In genomic region chr7:105792488-105793370, GRCh38 we compare ENCODE assay signal across 21 cellular contexts.
DNase-seq lines count a peak whose midpoint lies in the region; ATAC-seq, FAIRE-seq and TF ChIP-seq lines count a peak whose summit lies in the region.
"Had no signal": no experiment of that assay in that cellular context is flagged by ENCODE, and none has a peak within 500 bp of the region (broad histone marks: within the 10 kb centered on the region; RNA-seq: fewer than 3 reads in every experiment).

No MANE protein-coding gene starts in this region.

- CTCF ChIA-PET in RWPE1 (lab: Yijun Ruan, JAX), result interaction anchor here (0.7 kb wide), 1 partner anchor 12 kb away, joined by 6 read pairs; no protein-coding TSS in a partner anchor
- CTCF ChIA-PET in endothelial cell of umbilical vein (lab: Charles Lee), result no interaction called here
- CTCF ChIA-PET in activated CD4-positive, alpha-beta memory T cell treated with anti-CD3 and anti-CD28 coated beads, Interleukin-2, amount 10 ng/mL, durations not matched to agents 7 days and 5 days (lab: Charles Lee), result interaction anchor here (1.2 kb wide), 1 partner anchor 31 kb away, joined by 3 read pairs; no protein-coding TSS in a partner anchor

- dilution Hi-C loops in endothelial cell of umbilical vein (cut with MboI; ENCODE audit: extremely low pct_ligation_motif_present, low sequenced_read_pairs), result no loop called here

- H3K9me3 Mint-ChIP-seq in activated CD4-positive, alpha-beta memory T cell treated with anti-CD3 and anti-CD28 coated beads, Interleukin-2, amount 10 ng/mL, durations not matched to agents 7 days and 5 days, result no peaks in the 10 kb centered on the region

- peaks cover 0 to 3% of the 10 kb centered on the region in 2 experiments for H3K36me3 ChIP-seq in endothelial cell of umbilical vein (ENCODE audit: control insufficient read depth in 2 of 2, extremely low read depth in 1 of 2, insufficient read depth in 2 of 2, low read length in 2 of 2)
- no peaks in the 10 kb centered on the region for H3K36me3 ChIP-seq in trophoblast cell (ENCODE audit: control insufficient read depth in 1 of 2, insufficient read depth in 2 of 2, low read length in 2 of 2)
- H3K36me3 ChIP-seq in lower lobe of right lung, result peaks cover 3% of the 10 kb centered on the region

- no peaks in the 10 kb centered on the region for H3K27me3 ChIP-seq in endothelial cell of umbilical vein (ENCODE audit: control insufficient read depth in 2 of 2, insufficient read depth in 2 of 2, low read length in 2 of 2)
- no peaks in the 10 kb centered on the region for H3K27me3 ChIP-seq in trophoblast cell (ENCODE audit: insufficient read depth, low read length)
- H3K27me3 ChIP-seq in lower lobe of right lung (ENCODE audit: low read depth), result no peaks in the 10 kb centered on the region

- peak; percentile 62 for FAIRE-seq in endothelial cell of umbilical vein (lab: Jason Lieb, UNC)
- FAIRE-seq: K562 had no signal

- no peak overlapping the region for H2BK5ac ChIP-seq in trophoblast cell (ENCODE audit: low read depth, low read length, poor library complexity)

- H3K4me1 ChIP-seq in endothelial cell of umbilical vein (ENCODE audit: control insufficient read depth, extremely low read depth, insufficient read depth, low read length) (peaks cover 8% of the 10 kb centered on the region), trophoblast cell (ENCODE audit: control insufficient read depth in 1 of 2, insufficient read depth in 2 of 2, low read length in 2 of 2) (peaks cover 26% of the 10 kb centered on the region in 2 experiments), lower lobe of right lung (no peaks in the 10 kb centered on the region)

- no peaks in the 10 kb centered on the region for H3K27me3 Mint-ChIP-seq in activated CD4-positive, alpha-beta memory T cell treated with anti-CD3 and anti-CD28 coated beads, Interleukin-2, amount 10 ng/mL, durations not matched to agents 7 days and 5 days
- H3K27me3 Mint-ChIP-seq: B cell had no signal

- H2AFZ ChIP-seq in endothelial cell of umbilical vein (ENCODE audit: low read depth, low read length), result no peak overlapping the region
- no peak overlapping the region for H2AFZ ChIP-seq in trophoblast cell (ENCODE audit: insufficient read depth, low read length, poor library complexity)

- no peak for ATAC-seq in lower lobe of right lung
- ATAC-seq in GM18498 (IDR thresholded peaks at IDR 0.05; ENCODE audit: unreplicated experiment), result no peak
- ATAC-seq: HCT116, K562 had no signal

- H3K4me3 ChIP-seq in endothelial cell of umbilical vein (replicated peaks in 1 of 3; ENCODE audit: insufficient read depth in 1 of 3, low read depth in 1 of 3, low read length in 3 of 3) (no peak overlapping the region), trophoblast cell (ENCODE audit: low read depth, low read length) (no peak overlapping the region), lower lobe of right lung (no peak overlapping the region)
- H3K4me3 ChIP-seq: K562 had no signal

- no peak overlapping the region for H3K4ac ChIP-seq in trophoblast cell (ENCODE audit: low read depth, low read length)

- no peaks in the 10 kb centered on the region for H3K9me1 ChIP-seq in endothelial cell of umbilical vein (replicated peaks; ENCODE audit: control insufficient read depth, extremely low read depth, insufficient read depth, low read length)

- no peak overlapping the region for H3K4me2 ChIP-seq in endothelial cell of umbilical vein (ENCODE audit: insufficient read depth, low read length)
- H3K4me2 ChIP-seq in trophoblast cell (ENCODE audit: low read length), result no peak overlapping the region
- H3K4me2 ChIP-seq: SK-N-SH had no signal

- intact Hi-C loops in endothelial cell of umbilical vein (cut with micrococcal nuclease) (no loop called here), lower lobe of right lung (cut with DNase I) (no loop called here)

- peak overlapping the region; percentile 53 for H4K8ac ChIP-seq in trophoblast cell (ENCODE audit: low read depth, low read length)

- no peak for TF ChIP-seq POLR2A in endothelial cell of umbilical vein (IDR thresholded peaks at IDR 0.05; ENCODE audit: low read depth, low read length)

- peak overlapping the region; percentile 85 for H2BK12ac ChIP-seq in trophoblast cell (ENCODE audit: low read length)

- no peak overlapping the region for H3K4me3 Mint-ChIP-seq in activated CD4-positive, alpha-beta memory T cell treated with anti-CD3 and anti-CD28 coated beads, Interleukin-2, amount 10 ng/mL, durations not matched to agents 7 days and 5 days
- H3K4me3 Mint-ChIP-seq: B cell had no signal

- no CpG with 5 or more reads among the region's 8 CpGs for WGBS in trophoblast cell (ENCODE audit: extremely low coverage, insufficient coverage, insufficient read length)

- no peak overlapping the region for H4K91ac ChIP-seq in trophoblast cell (ENCODE audit: low read depth, low read length)

- H2BK120ac ChIP-seq in trophoblast cell (ENCODE audit: insufficient read depth, low read length, poor library complexity), result peak overlapping the region; percentile 30

- no TSS peak for BruUV-seq in endothelial cell of umbilical vein (replicated peaks; lab: Mats Ljungman, UMichigan)

- H3K27ac ChIP-seq in RWPE1 (peak overlapping the region; percentile 76), endothelial cell of umbilical vein (ENCODE audit: insufficient read depth, low read depth, low read length) (no peak overlapping the region), trophoblast cell (ENCODE audit: low read depth, low read length) (peak overlapping the region; percentile 66), lower lobe of right lung (no peak overlapping the region)

- H3K4me1 Mint-ChIP-seq in activated CD4-positive, alpha-beta memory T cell treated with anti-CD3 and anti-CD28 coated beads, Interleukin-2, amount 10 ng/mL, durations not matched to agents 7 days and 5 days, result no peaks in the 10 kb centered on the region
- H3K4me1 Mint-ChIP-seq: B cell had no signal

- H2AK5ac ChIP-seq in trophoblast cell (ENCODE audit: low read length), result no peak overlapping the region

- no peaks in the 10 kb centered on the region for H3K36me3 Mint-ChIP-seq in activated CD4-positive, alpha-beta memory T cell treated with anti-CD3 and anti-CD28 coated beads, Interleukin-2, amount 10 ng/mL, durations not matched to agents 7 days and 5 days (ENCODE audit: low read depth)

- H3K14ac ChIP-seq in trophoblast cell (ENCODE audit: low read length), result peak overlapping the region; percentile 37

- no peak overlapping the region for H3K23ac ChIP-seq in trophoblast cell (ENCODE audit: low read length)

- H3K79me2 ChIP-seq in endothelial cell of umbilical vein (ENCODE audit: control insufficient read depth, insufficient read depth, low read length) (no peaks in the 10 kb centered on the region), trophoblast cell (ENCODE audit: control insufficient read depth, insufficient read depth, low read length, poor library complexity) (no peaks in the 10 kb centered on the region)

- H4K20me1 ChIP-seq in endothelial cell of umbilical vein (replicated peaks; ENCODE audit: control insufficient read depth, extremely low read depth, insufficient read depth, low read length), result no peaks in the 10 kb centered on the region

- H3K9ac ChIP-seq in endothelial cell of umbilical vein (replicated peaks; ENCODE audit: extremely low read depth, insufficient read depth, low read length) (no peak overlapping the region), trophoblast cell (ENCODE audit: low read length) (no peak overlapping the region)
- H3K9ac ChIP-seq: SK-N-SH had no signal

- TF ChIP-seq CTCF in RWPE1 (conservative IDR thresholded peaks at IDR 0.05; ENCODE audit: low read depth), result no peak
- no peak for TF ChIP-seq CTCF in endothelial cell of umbilical vein (IDR thresholded peaks at IDR 0.05; ENCODE audit: extremely low read depth in 1 of 2, insufficient read depth in 1 of 2, low read depth in 1 of 2, low read length in 2 of 2)
- TF ChIP-seq CTCF in lower lobe of right lung (IDR thresholded peaks at IDR 0.05), result no peak

- H3K79me1 ChIP-seq in trophoblast cell (ENCODE audit: low read length), result peaks cover 4% of the 10 kb centered on the region

- DNase-seq in NCI-H2171 treated with DMSO at 0.1 percent for 48 hours (lab: John Stamatoyannopoulos, UW), result peak; percentile 53
- no peak for DNase-seq in NCI-H2171 (lab: John Stamatoyannopoulos, UW)
- no peak for DNase-seq in RWPE1 (ENCODE audit: low spot score)
- no peak for DNase-seq in endothelial cell of umbilical vein (ENCODE audit: low read depth, low spot score)
- DNase-seq in trophoblast cell, result peak; percentile 71 to 82
- no peak for DNase-seq in lower lobe of right lung
- DNase-seq in activated CD4-positive, alpha-beta memory T cell treated with anti-CD3 and anti-CD28 coated beads, Interleukin-2, amount 10 ng/mL, durations not matched to agents 7 days and 5 days, result no peak
- DNase-seq: 8988T, DMS79 treated with DMSO at 0.1 percent for 48 hours, NCI-H1105, NCI-H1694, NCI-H2081 treated with DMSO at 0.1 percent for 48 hours, NCI-H510A, NCI-H774, OCI-M1, SHP77 treated with DMSO at 0.1 percent for 48 hours, SK-N-SH had no signal

- H3K18ac ChIP-seq in trophoblast cell (ENCODE audit: low read length), result peak overlapping the region; percentile 68

- H3K27ac Mint-ChIP-seq in activated CD4-positive, alpha-beta memory T cell treated with anti-CD3 and anti-CD28 coated beads, Interleukin-2, amount 10 ng/mL, durations not matched to agents 7 days and 5 days, result no peak overlapping the region
- H3K27ac Mint-ChIP-seq: B cell had no signal

- H4K12ac ChIP-seq in trophoblast cell (ENCODE audit: low read depth, low read length), result no peak overlapping the region

- POLR2A ChIA-PET in RWPE1 (lab: Yijun Ruan, JAX; ENCODE audit: low non-redundant PET) (no interaction called here), endothelial cell of umbilical vein (lab: Charles Lee) (interaction anchor here (0.6 kb wide), 1 partner anchor 29 kb away, joined by 5 read pairs; no protein-coding TSS in a partner anchor)
- POLR2A ChIA-PET in activated CD4-positive, alpha-beta memory T cell treated with anti-CD3 and anti-CD28 coated beads, Interleukin-2, amount 10 ng/mL, durations not matched to agents 7 days and 5 days (lab: Charles Lee), result no interaction called here

- H3K9me3 ChIP-seq in endothelial cell of umbilical vein (replicated peaks; ENCODE audit: control insufficient read depth, insufficient read depth, low read length), result no peaks in the 10 kb centered on the region
- H3K9me3 ChIP-seq in trophoblast cell (ENCODE audit: insufficient read depth, low read depth, low read length), result no peaks in the 10 kb centered on the region
- H3K9me3 ChIP-seq in lower lobe of right lung, result no peaks in the 10 kb centered on the region
- H3K9me3 ChIP-seq: SK-N-SH had no signal

TF ChIP-seq in endothelial cell of umbilical vein, 7 proteins besides CTCF, POLR2A, EP300 and RAD21 (continues in another document):
- TF ChIP-seq GATA2 (IDR thresholded peaks at IDR 0.05; ENCODE audit: insufficient read depth, insufficient read length, low read depth, low read length), result no peak
- TF ChIP-seq JUN (IDR thresholded peaks at IDR 0.05; ENCODE audit: borderline replicate concordance, insufficient read depth, insufficient read length, low read depth), result no peak
- no peak for TF ChIP-seq EZH2 (IDR thresholded peaks at IDR 0.05; ENCODE audit: borderline replicate concordance, low read depth, low read length, severe bottlenecking)
- TF ChIP-seq FOS (IDR thresholded peaks at IDR 0.05; ENCODE audit: borderline replicate concordance, insufficient read depth, low read length), result no peak

Comparison
In these comparisons a context has a peak if more than half of its experiments do, and no peak if none do; other contexts are left out.
1. DNase-seq: peak in NCI-H2171 treated with DMSO at 0.1 percent for 48 hours (single experiment) and trophoblast cell (2 of 2); none in NCI-H2171 (single experiment), RWPE1 (single experiment), endothelial cell of umbilical vein (single experiment), lower lobe of right lung (single experiment) and activated CD4-positive, alpha-beta memory T cell treated with anti-CD3 and anti-CD28 coated beads, Interleukin-2, amount 10 ng/mL, durations not matched to agents 7 days and 5 days (single experiment).
2. H3K27ac ChIP-seq: peak in RWPE1 (single experiment) and trophoblast cell (single experiment); none in endothelial cell of umbilical vein (single experiment) and lower lobe of right lung (single experiment).